In the genomic region with DNA sequence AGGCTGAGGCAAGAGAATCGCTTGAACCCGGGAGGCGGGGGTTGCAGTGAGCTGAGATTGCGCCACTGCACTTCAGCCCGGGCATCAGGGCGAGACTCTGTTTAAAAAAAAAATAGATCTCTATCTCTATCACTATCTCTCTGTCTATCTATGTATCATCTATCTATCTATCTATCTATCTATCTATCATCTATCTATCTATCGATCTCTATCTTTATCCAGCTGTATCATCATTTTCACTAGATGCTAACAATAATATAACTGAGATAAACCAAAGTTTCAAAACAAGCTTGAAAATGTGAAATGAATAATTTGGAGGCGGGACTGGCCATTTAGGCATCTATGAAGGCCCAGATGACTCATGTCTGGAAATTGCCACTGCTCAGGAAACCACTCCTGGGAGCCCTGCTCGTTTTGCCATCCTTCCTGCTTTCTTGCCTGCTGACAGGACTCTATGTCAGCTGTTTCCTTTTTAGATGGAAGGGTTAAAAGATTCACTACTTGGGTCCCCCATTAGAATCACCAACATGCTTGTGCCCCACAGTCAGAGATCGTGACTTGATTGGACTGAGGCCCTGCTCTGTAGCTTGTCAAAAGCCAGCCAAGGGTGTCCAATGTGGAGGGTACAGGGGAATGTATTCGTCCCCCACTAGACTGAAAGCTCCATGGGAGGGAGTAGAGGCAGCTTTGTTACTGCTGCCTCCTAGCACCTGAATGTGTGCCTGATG, we compare ENCODE assay signal across 1 cellular context.
TF ChIP-seq lines count a peak whose summit lies in the region.

No MANE protein-coding gene starts in this region.

TF ChIP-seq in H1, 55 proteins besides CTCF, POLR2A, EP300 and RAD21 (continued from another document):
- no peak for TF ChIP-seq CHD7 (IDR thresholded peaks at IDR 0.05; ENCODE audit: insufficient replicate concordance, low read length)
